ENCODE assay signal across 23 cellular contexts in genomic region chr14:100607611-100607956, GRCh38. TPM values are rescaled to one million over a fixed set of nuclear protein-coding genes. Genes with fewer than 3 reads are reported as not detected.
"Had no signal": no experiment of that assay in that cellular context is flagged by ENCODE, and none has a peak within 500 bp of the region (broad histone marks: within the 10 kb centered on the region; RNA-seq: fewer than 3 reads in every experiment).

No MANE protein-coding gene starts in this region.

- H3K36me3 Mint-ChIP-seq: activated CD4-positive, alpha-beta memory T cell treated with anti-CD3 and anti-CD28 coated beads for 36 hours; brain; memory B cell; stimulated activated effector memory CD8-positive, alpha-beta T cell treated with anti-CD3 and anti-CD28 coated beads, Interleukin-12 subunit alpha, Interleukin-12 subunit beta, amount 100 ng/mL, for 72 hours; type B pancreatic cell had no signal

- H3K4me1 Mint-ChIP-seq: activated naive CD4-positive, alpha-beta T cell treated with anti-CD3 and anti-CD28 coated beads, Interleukin-2, amount 50 U/mL, for 24 hours; memory B cell had no signal

- H3K4me1 ChIP-seq: foreskin keratinocyte, stomach had no signal

- H3K27ac ChIP-seq: foreskin keratinocyte, skin epidermis, stomach had no signal

- DNase-seq: activated CD4-positive, alpha-beta memory T cell treated with anti-CD3 and anti-CD28 coated beads for 36 hours; activated CD4-positive, alpha-beta T cell treated with anti-CD3 and anti-CD28 coated beads for 4 hours; activated CD4-positive, CD25-positive, alpha-beta regulatory T cell; activated gamma-delta T cell treated with Interleukin-2 at 50 U/mL for 16 hours; caudate nucleus; dermis blood vessel endothelial cell; effector CD8-positive, alpha-beta T cell; foreskin keratinocyte; stimulated activated CD4-positive, alpha-beta T cell treated with anti-CD3 and anti-CD28 coated beads, Interleukin-1b, Interleukin-23, amount 100 ng/mL, for 48 hours; stomach; SW 1271 had no signal

- H3K4me3 ChIP-seq: skin epidermis, stomach had no signal

- H3K27me3 ChIP-seq: foreskin keratinocyte had no signal

- H3K27me3 Mint-ChIP-seq: activated naive CD4-positive, alpha-beta T cell treated with anti-CD3 and anti-CD28 coated beads, Interleukin-2, amount 50 U/mL, for 24 hours had no signal

- H3K9me3 Mint-ChIP-seq: activated naive CD4-positive, alpha-beta T cell treated with anti-CD3 and anti-CD28 coated beads, Interleukin-2, amount 50 U/mL, for 24 hours; stimulated activated effector memory CD8-positive, alpha-beta T cell treated with anti-CD3 and anti-CD28 coated beads, Interleukin-12 subunit alpha, Interleukin-12 subunit beta, amount 100 ng/mL, for 72 hours; type B pancreatic cell had no signal

- H3K4me3 Mint-ChIP-seq: activated CD4-positive, alpha-beta memory T cell treated with anti-CD3 and anti-CD28 coated beads for 36 hours; activated naive CD4-positive, alpha-beta T cell treated with anti-CD3 and anti-CD28 coated beads, Interleukin-2, amount 50 U/mL, for 24 hours; brain; memory B cell; stimulated activated effector memory CD8-positive, alpha-beta T cell treated with anti-CD3 and anti-CD28 coated beads, Interleukin-12 subunit alpha, Interleukin-12 subunit beta, amount 100 ng/mL, for 72 hours; T-helper 17 cell; type B pancreatic cell had no signal

- FAIRE-seq: keratinocyte had no signal

- ATAC-seq: foreskin keratinocyte; left colon; stimulated activated effector memory CD8-positive, alpha-beta T cell treated with anti-CD3 and anti-CD28 coated beads, Interleukin-12 subunit alpha, Interleukin-12 subunit beta, amount 100 ng/mL, for 72 hours; T-helper 17 cell had no signal

- H3K27ac Mint-ChIP-seq: activated CD4-positive, alpha-beta memory T cell treated with anti-CD3 and anti-CD28 coated beads for 36 hours; activated naive CD4-positive, alpha-beta T cell treated with anti-CD3 and anti-CD28 coated beads, Interleukin-2, amount 50 U/mL, for 24 hours; brain; memory B cell; progenitor cell of endocrine pancreas; stimulated activated effector memory CD8-positive, alpha-beta T cell treated with anti-CD3 and anti-CD28 coated beads, Interleukin-12 subunit alpha, Interleukin-12 subunit beta, amount 100 ng/mL, for 72 hours; T-helper 17 cell; type B pancreatic cell had no signal

RNA-seq across cellular contexts. Expression of gene BEGAIN, which starts 20.4 kb away (rescaled TPM):
- total RNA-seq: glomerular endothelial cell, myocyte had no signal
